Comparison of ENCODE assay signal across 8 cellular contexts in the genomic region with DNA sequence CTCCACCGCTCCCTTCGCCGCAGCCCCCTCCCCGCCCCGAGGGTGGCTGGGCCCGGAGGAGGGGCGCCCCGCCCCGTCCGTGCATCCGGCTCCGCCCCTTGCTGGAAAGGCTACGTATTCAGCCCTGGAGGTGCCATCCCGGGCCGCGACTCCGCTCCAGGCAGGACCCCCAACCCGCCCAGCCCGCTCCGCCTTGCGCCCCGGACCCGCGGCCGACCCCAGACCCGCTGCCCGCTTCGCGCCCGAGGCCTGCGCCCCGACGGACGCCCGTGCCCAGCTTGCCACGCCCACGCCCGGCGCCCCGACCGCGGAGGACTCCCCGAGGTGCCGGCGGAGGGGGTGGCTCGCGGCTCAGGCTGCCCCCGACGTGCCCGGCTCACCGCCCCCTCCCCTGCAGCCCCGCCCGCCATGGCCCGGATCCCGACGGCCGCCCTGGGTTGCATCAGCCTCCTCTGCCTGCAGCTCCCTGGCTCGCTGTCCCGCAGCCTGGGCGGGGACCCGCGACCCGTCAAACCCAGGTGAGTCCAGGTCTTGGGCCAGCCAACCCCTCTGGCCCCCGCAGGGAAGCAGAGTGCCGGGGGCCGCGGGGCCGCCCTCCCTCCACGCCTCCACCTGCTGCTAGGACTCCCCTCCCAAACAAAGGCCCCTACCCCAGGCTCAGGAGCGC. TPM values are rescaled to one million over a fixed set of nuclear protein-coding genes. Genes with fewer than 3 reads are reported as not detected.
DNase-seq lines count a peak whose midpoint lies in the region; ATAC-seq and TF ChIP-seq lines count a peak whose summit lies in the region.

A gene with protein sequence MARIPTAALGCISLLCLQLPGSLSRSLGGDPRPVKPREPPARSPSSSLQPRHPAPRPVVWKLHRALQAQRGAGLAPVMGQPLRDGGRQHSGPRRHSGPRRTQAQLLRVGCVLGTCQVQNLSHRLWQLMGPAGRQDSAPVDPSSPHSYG (plus strand): TSS at position 104 of the 667 bp plus-strand sequence. CDS start 305 bp downstream, at position 409.

- TF ChIP-seq CTCF in HEK293 (tag by site-specific recombination; IDR thresholded peaks at IDR 0.05) (no peak), type B pancreatic cell (conservative IDR thresholded peaks at IDR 0.05) (no peak)

- intact Hi-C loops in activated CD4-positive, alpha-beta T cell treated with anti-CD3 and anti-CD28 coated beads, Interleukin-2, amount 10 ng/mL, durations not matched to agents 24 days and 14 days (cut with micrococcal nuclease), result no loop called here

- CTCF ChIA-PET in HEK293 (lab: Yijun Ruan, JAX), result interaction anchor here (1.2 kb wide), 1 partner anchor 16 kb away, joined by 5 read pairs; no protein-coding TSS in a partner anchor

- H3K4me3 Mint-ChIP-seq in activated CD4-positive, alpha-beta T cell treated with anti-CD3 and anti-CD28 coated beads, Interleukin-2, amount 10 ng/mL, durations not matched to agents 24 days and 14 days, result peak within 1 kb of the TSS; percentile 80
- H3K4me3 Mint-ChIP-seq in naive thymus-derived CD8-positive, alpha-beta T cell, result peak within 1 kb of the TSS; percentile 65 to 83 (median 75)
- peak within 1 kb of the TSS; percentile 79 for H3K4me3 Mint-ChIP-seq in type B pancreatic cell

- POLR2A ChIA-PET in HEK293 (lab: Yijun Ruan, JAX), result no interaction called here
- POLR2A ChIA-PET in naive thymus-derived CD8-positive, alpha-beta T cell (lab: Charles Lee), result interaction anchor here (0.8 to 4.3 kb wide), 4 partner anchors 12 to 25 kb away, joined by 3 to 29 read pairs (median 3); no protein-coding TSS in a partner anchor

- H3K36me3 ChIP-seq in HEK293 (ENCODE audit: control insufficient read depth in 2 of 2, insufficient read depth in 1 of 2, low read length in 2 of 2), result no peaks in the 10 kb centered on the region

- H3K27ac ChIP-seq in HEK293 (ENCODE audit: extremely low read depth, low read depth, low read length), result peak within 1 kb of the TSS; percentile 49; the same call in 1 of the 2 replicates

- peak within 1 kb of the TSS; percentile 84 for H3K27ac Mint-ChIP-seq in activated CD4-positive, alpha-beta T cell treated with anti-CD3 and anti-CD28 coated beads, Interleukin-2, amount 10 ng/mL, durations not matched to agents 24 days and 14 days
- peak within 1 kb of the TSS in 7 of 10 donors; percentile 5 to 83 (median 58) for H3K27ac Mint-ChIP-seq in naive thymus-derived CD8-positive, alpha-beta T cell
- H3K27ac Mint-ChIP-seq in type B pancreatic cell, result peak within 1 kb of the TSS; percentile 44

- H3K27me3 Mint-ChIP-seq in activated CD4-positive, alpha-beta T cell treated with anti-CD3 and anti-CD28 coated beads, Interleukin-2, amount 10 ng/mL, durations not matched to agents 24 days and 14 days, result peaks cover 19% of the 10 kb centered on the region
- peaks cover 0 to 4% (median 0%) of the 10 kb centered on the region in 5 donors for H3K27me3 Mint-ChIP-seq in naive thymus-derived CD8-positive, alpha-beta T cell
- peaks cover 45% of the 10 kb centered on the region for H3K27me3 Mint-ChIP-seq in type B pancreatic cell

- no peaks in the 10 kb centered on the region for H3K9me3 Mint-ChIP-seq in activated CD4-positive, alpha-beta T cell treated with anti-CD3 and anti-CD28 coated beads, Interleukin-2, amount 10 ng/mL, durations not matched to agents 24 days and 14 days
- H3K9me3 Mint-ChIP-seq in naive thymus-derived CD8-positive, alpha-beta T cell, result no peaks in the 10 kb centered on the region
- H3K9me3 Mint-ChIP-seq in type B pancreatic cell, result no peaks in the 10 kb centered on the region

- H3K9me3 ChIP-seq in HEK293 (ENCODE audit: control insufficient read depth, insufficient read depth, low read depth, low read length), result no peaks in the 10 kb centered on the region

- H3K4me1 Mint-ChIP-seq in activated CD4-positive, alpha-beta T cell treated with anti-CD3 and anti-CD28 coated beads, Interleukin-2, amount 10 ng/mL, durations not matched to agents 24 days and 14 days, result peaks cover 7% of the 10 kb centered on the region
- peaks cover 6 to 17% (median 11%) of the 10 kb centered on the region in 4 donors for H3K4me1 Mint-ChIP-seq in naive thymus-derived CD8-positive, alpha-beta T cell
- H3K4me1 Mint-ChIP-seq in type B pancreatic cell (ENCODE audit: unreplicated experiment), result peaks cover 14% of the 10 kb centered on the region

- H3K4me3 ChIP-seq in HEK293 (ENCODE audit: low read depth, low read length), result no peak within 1 kb of the TSS

- no peaks in the 10 kb centered on the region for H3K4me1 ChIP-seq in HEK293 (ENCODE audit: control insufficient read depth, insufficient read depth, low read length)

- H3K36me3 Mint-ChIP-seq in activated CD4-positive, alpha-beta T cell treated with anti-CD3 and anti-CD28 coated beads, Interleukin-2, amount 10 ng/mL, durations not matched to agents 24 days and 14 days (ENCODE audit: low read depth), result no peaks in the 10 kb centered on the region
- no peaks in the 10 kb centered on the region for H3K36me3 Mint-ChIP-seq in naive thymus-derived CD8-positive, alpha-beta T cell
- H3K36me3 Mint-ChIP-seq in type B pancreatic cell, result no peaks in the 10 kb centered on the region

- DNase-seq in activated CD4-positive, alpha-beta T cell treated with anti-CD3 and anti-CD28 coated beads, Interleukin-2, amount 10 ng/mL, durations not matched to agents 24 days and 14 days, result peak; percentile 94
- peak; percentile 50 for DNase-seq in effector CD8-positive, alpha-beta T cell (lab: John Stamatoyannopoulos, UW)
- DNase-seq in naive thymus-derived CD8-positive, alpha-beta T cell, result peak in 9 of 10 donors; percentile 44 to 78 (median 60)
- DNase-seq in type B pancreatic cell (ENCODE audit: extremely low spot score, unreplicated experiment) (no peak), glomerular visceral epithelial cell (ENCODE audit: extremely low spot score) (no peak)

- peak; percentile 87 for ATAC-seq in naive thymus-derived CD8-positive, alpha-beta T cell
- ATAC-seq in GM18520 (IDR thresholded peaks at IDR 0.05; ENCODE audit: unreplicated experiment), result no peak
- no peak for ATAC-seq in GM21360 (IDR thresholded peaks at IDR 0.05; ENCODE audit: unreplicated experiment)

TF ChIP-seq in HEK293, 187 proteins besides CTCF, POLR2A, EP300 and RAD21:
- TF ChIP-seq KLF1 (tag by site-specific recombination; IDR thresholded peaks at IDR 0.05) (peak; percentile 37), ZNF747 (tag by site-specific recombination; IDR thresholded peaks at IDR 0.05) (no peak)

RNA-seq across cellular contexts. Expression of the gene that starts here (rescaled TPM):
- 3.0 and 3.2 TPM in 2 replicates for total RNA-seq in activated CD4-positive, alpha-beta T cell treated with anti-CD3 and anti-CD28 coated beads, Interleukin-2, amount 10 ng/mL, durations not matched to agents 24 days and 14 days
- 1 to 10 TPM; 7.7 to 8.2 TPM for total RNA-seq in naive thymus-derived CD8-positive, alpha-beta T cell
- under 1 TPM; 0.08 to 0.52 (median 0.21) TPM for polyA plus RNA-seq in naive thymus-derived CD8-positive, alpha-beta T cell
- total RNA-seq in type B pancreatic cell (ENCODE audit: low replicate concordance), result 2.6 and 10.2 TPM in 2 replicates

Comparison
In these comparisons a context has a peak if more than half of its experiments do, and no peak if none do; other contexts are left out.
1. DNase-seq: peak in activated CD4-positive, alpha-beta T cell treated with anti-CD3 and anti-CD28 coated beads, Interleukin-2, amount 10 ng/mL, durations not matched to agents 24 days and 14 days (single experiment), effector CD8-positive, alpha-beta T cell (single experiment) and naive thymus-derived CD8-positive, alpha-beta T cell (9 of 10); none in type B pancreatic cell (single experiment) and glomerular visceral epithelial cell (single experiment).
2. ATAC-seq: peak in naive thymus-derived CD8-positive, alpha-beta T cell (2 of 2); none in GM18520 (single experiment) and GM21360 (single experiment).
3. Peak in every context shown above with its lines, with median percentiles within 50 percentile points of each other: H3K27ac Mint-ChIP-seq and H3K4me3 Mint-ChIP-seq.